In genomic region chr10:127278001-127278400, GRCh38 we compare ENCODE assay signal across 14 cellular contexts.
A peak's percentile ranks its signal among the peaks of the same experiment; 100 is the strongest.
DNase-seq lines count a peak whose midpoint lies in the region; ATAC-seq and TF ChIP-seq lines count a peak whose summit lies in the region.
"Had no signal": no experiment of that assay in that cellular context is flagged by ENCODE, and none has a peak within 500 bp of the region (broad histone marks: within the 10 kb centered on the region; RNA-seq: fewer than 3 reads in every experiment).

No MANE protein-coding gene starts in this region.

- no peak overlapping the region for H3K4me3 ChIP-seq in AG09309 (ENCODE audit: control insufficient read depth, low read depth, low read length)
- H3K4me3 ChIP-seq in body of pancreas, result no peak overlapping the region
- H3K4me3 ChIP-seq in tibial nerve, result no peak overlapping the region
- H3K4me3 ChIP-seq: psoas muscle had no signal

- intact Hi-C loops in body of pancreas (cut with DNase I), result no loop called here

- H3K4me1 ChIP-seq in body of pancreas (no peaks in the 10 kb centered on the region), tibial nerve (peaks cover 0 to 3% (median 0%) of the 10 kb centered on the region in 4 donors)
- H3K4me1 ChIP-seq: psoas muscle had no signal

- no peak for DNase-seq in AG09309 (ENCODE audit: low read depth)
- peak; percentile 87 for DNase-seq in NCI-H1092 treated with DMSO at 0.1 percent for 48 hours (lab: John Stamatoyannopoulos, UW)
- DNase-seq in body of pancreas, result no peak
- DNase-seq in lung microvascular endothelial cell (ENCODE audit: low read depth in 2 of 2), result peak; percentile 7 to 59
- DNase-seq in stimulated activated naive CD8-positive, alpha-beta T cell treated with anti-CD3 and anti-CD28 coated beads, Interleukin-15, amount 100 ng/mL, for 72 hours, result no peak
- DNase-seq in tibial nerve (ENCODE audit: low spot score in 2 of 2), result no peak
- DNase-seq: effector CD8-positive, alpha-beta T cell; hypothalamus; psoas muscle; stimulated activated CD4-positive, alpha-beta T cell treated with anti-CD3 and anti-CD28 coated beads, Interleukin-4, amount 100 ng/mL, for 4 hours had no signal

- WGBS in body of pancreas, 2 donors, result 67 to 70% methylated on average over 5 of the region's 5 CpGs
- 69 to 70% methylated on average over 5 of the region's 5 CpGs for WGBS in tibial nerve, 2 donors

- no peaks in the 10 kb centered on the region for H3K27me3 ChIP-seq in body of pancreas
- no peaks in the 10 kb centered on the region for H3K27me3 ChIP-seq in tibial nerve

- ATAC-seq in body of pancreas (peak; percentile 12), GM19452 (IDR thresholded peaks at IDR 0.05; ENCODE audit: unreplicated experiment) (no peak), HG02571 (IDR thresholded peaks at IDR 0.05; ENCODE audit: unreplicated experiment) (no peak)
- ATAC-seq in stimulated activated naive CD8-positive, alpha-beta T cell treated with anti-CD3 and anti-CD28 coated beads, Interleukin-15, amount 100 ng/mL, for 72 hours, result no peak
- ATAC-seq: CD8-positive, alpha-beta T cell; psoas muscle had no signal

- TF ChIP-seq EP300 in tibial nerve (IDR thresholded peaks at IDR 0.05), result no peak

- no peak overlapping the region for H3K4me3 Mint-ChIP-seq in stimulated activated naive CD8-positive, alpha-beta T cell treated with anti-CD3 and anti-CD28 coated beads, Interleukin-15, amount 100 ng/mL, for 72 hours
- H3K4me3 Mint-ChIP-seq: CD8-positive, alpha-beta T cell; stimulated activated naive CD8-positive, alpha-beta T cell treated with anti-CD3 and anti-CD28 coated beads, Interleukin-15, Interleukin-2, amounts not matched to agents 100 ng/mL and 50 ng/mL, for 24 hours had no signal

- no peak overlapping the region for H3K27ac Mint-ChIP-seq in stimulated activated naive CD8-positive, alpha-beta T cell treated with anti-CD3 and anti-CD28 coated beads, Interleukin-15, amount 100 ng/mL, for 72 hours
- H3K27ac Mint-ChIP-seq: CD8-positive, alpha-beta T cell; stimulated activated naive CD8-positive, alpha-beta T cell treated with anti-CD3 and anti-CD28 coated beads, Interleukin-15, Interleukin-2, amounts not matched to agents 100 ng/mL and 50 ng/mL, for 24 hours had no signal

- H3K36me3 ChIP-seq in body of pancreas (replicated peaks in 1 of 2; ENCODE audit: insufficient read depth in 1 of 2, low read depth in 2 of 2) (no peaks in the 10 kb centered on the region), tibial nerve (peaks cover 0 to 32% (median 0%) of the 10 kb centered on the region in 3 donors)

- H3K27ac ChIP-seq in body of pancreas (no peak overlapping the region), tibial nerve (no peak overlapping the region)
- H3K27ac ChIP-seq: psoas muscle had no signal

- TF ChIP-seq CTCF in AG09309 (IDR thresholded peaks at IDR 0.05; ENCODE audit: control insufficient read depth, insufficient read depth, low read depth, low read length, missing control alignments) (peak; percentile 8), body of pancreas (IDR thresholded peaks at IDR 0.05) (no peak), tibial nerve (IDR thresholded peaks at IDR 0.05) (no peak)

- no peaks in the 10 kb centered on the region for H3K9me3 Mint-ChIP-seq in stimulated activated naive CD8-positive, alpha-beta T cell treated with anti-CD3 and anti-CD28 coated beads, Interleukin-15, amount 100 ng/mL, for 72 hours
- H3K9me3 Mint-ChIP-seq: CD8-positive, alpha-beta T cell; stimulated activated naive CD8-positive, alpha-beta T cell treated with anti-CD3 and anti-CD28 coated beads, Interleukin-15, Interleukin-2, amounts not matched to agents 100 ng/mL and 50 ng/mL, for 24 hours had no signal

- H3K9me3 ChIP-seq in body of pancreas (no peaks in the 10 kb centered on the region), tibial nerve (no peaks in the 10 kb centered on the region)
- H3K9me3 ChIP-seq: psoas muscle had no signal

- no peaks in the 10 kb centered on the region for H3K4me1 Mint-ChIP-seq in stimulated activated naive CD8-positive, alpha-beta T cell treated with anti-CD3 and anti-CD28 coated beads, Interleukin-15, amount 100 ng/mL, for 72 hours

- TF ChIP-seq POLR2A in body of pancreas (IDR thresholded peaks at IDR 0.05) (no peak), tibial nerve (IDR thresholded peaks at IDR 0.05) (no peak)

- H3K27me3 Mint-ChIP-seq in stimulated activated naive CD8-positive, alpha-beta T cell treated with anti-CD3 and anti-CD28 coated beads, Interleukin-15, amount 100 ng/mL, for 72 hours, result peaks cover 31% of the 10 kb centered on the region

Comparison
In these comparisons a context has a peak if more than half of its experiments do, and no peak if none do; other contexts are left out.
1. DNase-seq: peak in NCI-H1092 treated with DMSO at 0.1 percent for 48 hours (single experiment) and lung microvascular endothelial cell (2 of 2); none in AG09309 (single experiment), body of pancreas (0 of 4), stimulated activated naive CD8-positive, alpha-beta T cell treated with anti-CD3 and anti-CD28 coated beads, Interleukin-15, amount 100 ng/mL, for 72 hours (0 of 2) and tibial nerve (0 of 2).